Comparison of ENCODE assay signal across 24 cellular contexts in the genomic region with DNA sequence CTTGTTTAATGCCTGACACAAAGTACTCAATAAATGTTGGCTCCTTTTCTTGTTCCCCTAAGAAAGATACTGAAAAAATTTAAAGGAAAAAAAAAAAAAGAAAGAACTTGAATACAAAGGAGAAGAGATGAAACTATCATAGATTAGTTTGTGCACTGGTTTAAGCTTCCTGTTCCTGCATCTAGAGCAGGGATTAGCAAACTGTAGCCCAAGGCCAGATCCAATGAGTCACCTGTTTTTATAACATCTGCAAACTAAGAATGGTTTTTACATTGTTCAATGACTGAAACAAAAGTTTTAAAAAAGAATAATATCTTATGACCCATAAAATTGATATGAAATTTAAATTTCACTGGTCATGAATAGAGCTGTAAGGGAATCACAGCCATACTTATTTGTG. TPM values are rescaled to one million over a fixed set of nuclear protein-coding genes. Genes with fewer than 3 reads are reported as not detected.
DNase-seq lines count a peak whose midpoint lies in the region; ATAC-seq lines count a peak whose summit lies in the region.
"Had no signal": no experiment of that assay in that cellular context is flagged by ENCODE, and none has a peak within 500 bp of the region (broad histone marks: within the 10 kb centered on the region; RNA-seq: fewer than 3 reads in every experiment).

No MANE protein-coding gene starts in this region.

- H3K36me3 Mint-ChIP-seq in activated CD8-positive, alpha-beta T cell treated with anti-CD3 and anti-CD28 coated beads, Interleukin-2, amount 10 ng/mL, durations not matched to agents 7 days and 5 days (ENCODE audit: low read depth): peaks cover 8% of the 10 kb centered on the region
- H3K36me3 Mint-ChIP-seq: activated naive CD4-positive, alpha-beta T cell treated with anti-CD3 and anti-CD28 coated beads, Interleukin-2, amount 10 ng/mL, durations not matched to agents 7 days and 5 days had no signal

- ATAC-seq in activated CD8-positive, alpha-beta T cell treated with anti-CD3 and anti-CD28 coated beads, Interleukin-2, amount 10 ng/mL, durations not matched to agents 7 days and 5 days: no peak
- ATAC-seq: GM12878; stimulated activated naive CD8-positive, alpha-beta T cell treated with anti-CD3 and anti-CD28 coated beads, Interleukin-15, amount 100 ng/mL, for 72 hours had no signal

- H3K4me1 Mint-ChIP-seq in activated CD8-positive, alpha-beta T cell treated with anti-CD3 and anti-CD28 coated beads, Interleukin-2, amount 10 ng/mL, durations not matched to agents 7 days and 5 days (ENCODE audit: low read depth): peaks cover 26% of the 10 kb centered on the region
- H3K4me1 Mint-ChIP-seq: endodermal cell had no signal

- no peaks in the 10 kb centered on the region for H3K9me3 Mint-ChIP-seq in activated CD8-positive, alpha-beta T cell treated with anti-CD3 and anti-CD28 coated beads, Interleukin-2, amount 10 ng/mL, durations not matched to agents 7 days and 5 days (ENCODE audit: insufficient read depth)

- DNase-seq in GM04503 (ENCODE audit: low read depth): peak; percentile 26
- DNase-seq in RPMI7951 (ENCODE audit: low read depth): peak; percentile 80
- DNase-seq in fibroblast of gingiva (ENCODE audit: low read depth): peak; percentile 68
- DNase-seq in skeletal muscle cell (ENCODE audit: low read depth): peak; percentile 67
- no peak for DNase-seq in iPS-NIHi7 (ENCODE audit: extremely low spot score)
- no peak for DNase-seq in activated CD8-positive, alpha-beta T cell treated with anti-CD3 and anti-CD28 coated beads, Interleukin-2, amount 10 ng/mL, durations not matched to agents 7 days and 5 days
- DNase-seq in activated T-cell treated with anti-CD3 and anti-CD28 coated beads for 4 hours: no peak
- no peak for DNase-seq in mesenteric fat pad (ENCODE audit: low spot score)
- DNase-seq: activated CD8-positive, alpha-beta memory T cell treated with anti-CD3 and anti-CD28 coated beads, Interleukin-2, amount 50 U/mL, for 4 hours; activated naive CD4-positive, alpha-beta T cell treated with anti-CD3 and anti-CD28 coated beads, Interleukin-2, amount 10 ng/mL, durations not matched to agents 7 days and 5 days; caudate nucleus; DMS79 treated with DMSO at 0.1 percent for 48 hours; endodermal cell; NCI-H2029 treated with DMSO at 0.1 percent for 48 hours; NCI-H748 treated with DMSO at 0.1 percent for 48 hours; ovary; RPMI8226; small intestine; stimulated activated naive CD8-positive, alpha-beta T cell treated with anti-CD3 and anti-CD28 coated beads, Interleukin-15, amount 100 ng/mL, for 72 hours; uterus had no signal

- CTCF ChIA-PET in activated CD8-positive, alpha-beta T cell treated with anti-CD3 and anti-CD28 coated beads, Interleukin-2, amount 10 ng/mL, durations not matched to agents 7 days and 5 days (lab: Charles Lee): no interaction called here

- no peak overlapping the region for H3K4me3 ChIP-seq in skeletal muscle cell (ENCODE audit: low read depth, low read length)
- H3K4me3 ChIP-seq: GM12878, HAP-1, ovary, uterus had no signal

- H3K27ac Mint-ChIP-seq in activated CD8-positive, alpha-beta T cell treated with anti-CD3 and anti-CD28 coated beads, Interleukin-2, amount 10 ng/mL, durations not matched to agents 7 days and 5 days: no peak overlapping the region
- H3K27ac Mint-ChIP-seq: activated naive CD4-positive, alpha-beta T cell treated with anti-CD3 and anti-CD28 coated beads, Interleukin-2, amount 10 ng/mL, durations not matched to agents 7 days and 5 days; endodermal cell; stimulated activated naive CD8-positive, alpha-beta T cell treated with anti-CD3 and anti-CD28 coated beads, Interleukin-15, amount 100 ng/mL, for 72 hours; T-helper 1 cell treated with Interleukin-12 subunit alpha and Interleukin-12 subunit beta and Interleukin-4 antibody, amounts not matched to agents 30 μg/mL and 1 μg/mL, for 36 hours had no signal

- no peak overlapping the region for H3K4me3 Mint-ChIP-seq in activated CD8-positive, alpha-beta T cell treated with anti-CD3 and anti-CD28 coated beads, Interleukin-2, amount 10 ng/mL, durations not matched to agents 7 days and 5 days
- H3K4me3 Mint-ChIP-seq: activated naive CD4-positive, alpha-beta T cell treated with anti-CD3 and anti-CD28 coated beads, Interleukin-2, amount 10 ng/mL, durations not matched to agents 7 days and 5 days; endodermal cell; stimulated activated naive CD8-positive, alpha-beta T cell treated with anti-CD3 and anti-CD28 coated beads, Interleukin-15, amount 100 ng/mL, for 72 hours; T-helper 1 cell treated with Interleukin-12 subunit alpha and Interleukin-12 subunit beta and Interleukin-4 antibody, amounts not matched to agents 30 μg/mL and 1 μg/mL, for 36 hours had no signal

- H3K27me3 Mint-ChIP-seq in activated CD8-positive, alpha-beta T cell treated with anti-CD3 and anti-CD28 coated beads, Interleukin-2, amount 10 ng/mL, durations not matched to agents 7 days and 5 days (ENCODE audit: low read depth): no peaks in the 10 kb centered on the region
- H3K27me3 Mint-ChIP-seq: activated naive CD4-positive, alpha-beta T cell treated with anti-CD3 and anti-CD28 coated beads, Interleukin-2, amount 10 ng/mL, durations not matched to agents 7 days and 5 days; stimulated activated naive CD8-positive, alpha-beta T cell treated with anti-CD3 and anti-CD28 coated beads, Interleukin-15, amount 100 ng/mL, for 72 hours had no signal

- POLR2A ChIA-PET in activated CD8-positive, alpha-beta T cell treated with anti-CD3 and anti-CD28 coated beads, Interleukin-2, amount 10 ng/mL, durations not matched to agents 7 days and 5 days (lab: Charles Lee): no interaction called here

RNA-seq across cellular contexts. Expression of a gene that starts 50.4 kb away (rescaled TPM):
- not detected in 2 replicates for total RNA-seq in RPMI7951 (2014; rRNA removed; shearing (Covaris generic))
- under 1 TPM; 0.21 to 0.31 TPM for total RNA-seq in activated CD8-positive, alpha-beta T cell treated with anti-CD3 and anti-CD28 coated beads, Interleukin-2, amount 10 ng/mL, durations not matched to agents 7 days and 5 days
- total RNA-seq in mesenteric fat pad: not detected
- total RNA-seq: endodermal cell, GM12878, kidney epithelial cell had no signal

Comparison
In these comparisons a context has a peak if more than half of its experiments do, and no peak if none do; other contexts are left out.
1. DNase-seq: peak in GM04503 (single experiment), RPMI7951 (single experiment), fibroblast of gingiva (single experiment) and skeletal muscle cell (single experiment); none in iPS-NIHi7 (single experiment), activated CD8-positive, alpha-beta T cell treated with anti-CD3 and anti-CD28 coated beads, Interleukin-2, amount 10 ng/mL, durations not matched to agents 7 days and 5 days (single experiment), activated T-cell treated with anti-CD3 and anti-CD28 coated beads for 4 hours (single experiment) and mesenteric fat pad (single experiment).